ENCODE assay signal across 13 cellular contexts in the genomic region with DNA sequence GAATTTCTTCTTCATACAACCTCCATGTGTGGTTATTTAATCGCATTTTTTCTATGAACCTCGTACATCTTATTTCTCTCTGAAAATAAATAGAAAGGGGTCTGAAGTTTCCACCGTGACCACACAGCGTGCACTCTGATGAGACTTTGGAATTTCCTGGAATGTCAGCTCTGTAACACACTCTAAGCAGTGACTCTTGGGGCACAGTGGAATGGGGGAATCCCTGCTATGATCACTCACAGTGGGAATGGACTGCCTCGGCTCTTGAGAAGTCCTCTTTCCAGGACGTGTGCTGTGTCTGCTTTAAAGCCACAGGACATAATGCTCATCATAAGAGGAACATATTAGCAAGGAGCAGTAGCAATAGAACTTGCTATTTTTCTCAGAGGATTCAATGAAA.
"Had no signal": no experiment of that assay in that cellular context is flagged by ENCODE, and none has a peak within 500 bp of the region (broad histone marks: within the 10 kb centered on the region; RNA-seq: fewer than 3 reads in every experiment).

No MANE protein-coding gene starts in this region.

- H3K36me3 Mint-ChIP-seq: activated naive CD8-positive, alpha-beta T cell treated with anti-CD3 and anti-CD28 coated beads for 36 hours; stimulated activated memory B cell treated with anti-CD40 and anti-IgM and Interleukin-4, amounts not matched to agents 10 μg/mL and 1 μg/mL and 100 μg/mL, for 72 hours had no signal

- H3K27me3 Mint-ChIP-seq: activated naive CD8-positive, alpha-beta T cell treated with anti-CD3 and anti-CD28 coated beads for 36 hours; stimulated activated memory B cell treated with anti-CD40 and anti-IgM and Interleukin-4, amounts not matched to agents 10 μg/mL and 1 μg/mL and 100 μg/mL, for 72 hours had no signal

- H3K4me3 Mint-ChIP-seq: activated naive CD8-positive, alpha-beta T cell treated with anti-CD3 and anti-CD28 coated beads for 36 hours; stimulated activated memory B cell treated with anti-CD40 and anti-IgM and Interleukin-4, amounts not matched to agents 10 μg/mL and 1 μg/mL and 100 μg/mL, for 72 hours; T-helper 2 cell treated with Interferon-gamma antibody and Interleukin-4, amounts not matched to agents 5 μg/mL and 100 μg/mL, for 36 hours had no signal

- H3K27ac Mint-ChIP-seq: activated naive CD8-positive, alpha-beta T cell treated with anti-CD3 and anti-CD28 coated beads for 36 hours; stimulated activated memory B cell treated with anti-CD40 and anti-IgM and Interleukin-4, amounts not matched to agents 10 μg/mL and 1 μg/mL and 100 μg/mL, for 72 hours; T-helper 2 cell treated with Interferon-gamma antibody and Interleukin-4, amounts not matched to agents 5 μg/mL and 100 μg/mL, for 36 hours had no signal

- DNase-seq: activated CD4-positive, alpha-beta T cell treated with anti-CD3 and anti-CD28 coated beads, Interleukin-2, amount 50 U/mL, for 1 hour; activated CD8-positive, alpha-beta memory T cell treated with anti-CD3 and anti-CD28 coated beads for 24 hours; activated gamma-delta T cell treated with Interleukin-2 at 50 U/mL for 16 hours; activated naive CD8-positive, alpha-beta T cell treated with anti-CD3 and anti-CD28 coated beads for 36 hours; ovary; stimulated activated CD4-positive, alpha-beta T cell treated with anti-CD3 and anti-CD28 coated beads, Interleukin-2, amount 100 ng/mL, for 48 hours; SW 1271; uterus had no signal

- H3K4me3 ChIP-seq: hepatocyte, ovary, tibial nerve, uterus had no signal

- H3K9me3 Mint-ChIP-seq: activated naive CD8-positive, alpha-beta T cell treated with anti-CD3 and anti-CD28 coated beads for 36 hours; stimulated activated memory B cell treated with anti-CD40 and anti-IgM and Interleukin-4, amounts not matched to agents 10 μg/mL and 1 μg/mL and 100 μg/mL, for 72 hours; T-helper 2 cell treated with Interferon-gamma antibody and Interleukin-4, amounts not matched to agents 5 μg/mL and 100 μg/mL, for 36 hours had no signal

- ATAC-seq: activated CD4-positive, CD25-positive, alpha-beta regulatory T cell treated with anti-CD3 and anti-CD28 coated beads, Interleukin-2, amount 50 U/mL, for 24 hours; stimulated activated memory B cell treated with anti-CD40 and anti-IgM and Interleukin-4, amounts not matched to agents 10 μg/mL and 1 μg/mL and 100 μg/mL, for 72 hours had no signal

- H3K4me1 Mint-ChIP-seq: activated naive CD8-positive, alpha-beta T cell treated with anti-CD3 and anti-CD28 coated beads for 36 hours; stimulated activated memory B cell treated with anti-CD40 and anti-IgM and Interleukin-4, amounts not matched to agents 10 μg/mL and 1 μg/mL and 100 μg/mL, for 72 hours had no signal
